9 cellular contexts compared by ENCODE assay signal in genomic region chr12:9647825-9648700, GRCh38. TPM values are rescaled to one million over a fixed set of nuclear protein-coding genes. Genes with fewer than 3 reads are reported as not detected.
DNase-seq lines count a peak whose midpoint lies in the region; ATAC-seq, FAIRE-seq and TF ChIP-seq lines count a peak whose summit lies in the region.
"Had no signal": no experiment of that assay in that cellular context is flagged by ENCODE, and none has a peak within 500 bp of the region (broad histone marks: within the 10 kb centered on the region; RNA-seq: fewer than 3 reads in every experiment).

No MANE protein-coding gene starts in this region.

- H3K4me3 ChIP-seq in AG10803 (ENCODE audit: low read length) (peak overlapping the region; percentile 79), coronary artery (peak overlapping the region; percentile 76), HepG2 (replicated peaks in 1 of 3; ENCODE audit: insufficient read depth in 1 of 3, low read depth in 2 of 3, low read length in 3 of 3) (peak overlapping the region; percentile 72 to 92 (median 86))

- intact Hi-C loops in HepG2 (cut with micrococcal nuclease; ENCODE audit: unreplicated experiment) = no loop called here

- 0% methylated on average over 8 of the region's 55 CpGs for WGBS in HepG2 (ENCODE audit: low lambda C conversion rate)

- H3K27me3 ChIP-seq in HepG2 (ENCODE audit: control insufficient read depth in 1 of 2, insufficient read depth in 2 of 2, low read length in 2 of 2) = no peaks in the 10 kb centered on the region; a peak in 1 of 5 replicates

- peaks cover 39% of the 10 kb centered on the region for H3K4me1 ChIP-seq in HepG2 (ENCODE audit: insufficient read depth, low read length)

- POLR2A ChIA-PET in HepG2 (lab: Yijun Ruan, JAX) = no interaction called here

- no peaks in the 10 kb centered on the region for H3K9me3 ChIP-seq in HepG2 (ENCODE audit: low read length)

- TF ChIP-seq CTCF in AG10803 (conservative IDR thresholded peaks at IDR 0.05; ENCODE audit: low read length) (no peak), coronary artery (IDR thresholded peaks at IDR 0.05) (no peak), HepG2 (CRISPR knock-in tag; IDR thresholded peaks at IDR 0.05) (peak; percentile 15; the same call in 1 of the 2 replicates)

- peak overlapping the region; percentile 30 for H2AFZ ChIP-seq in HepG2 (ENCODE audit: low read length)

- no peak for TF ChIP-seq RAD21 in HepG2 (CRISPR knock-in tag; IDR thresholded peaks at IDR 0.05)

- H3K27ac ChIP-seq in coronary artery (peak overlapping the region; percentile 82 to 84), HepG2 (ENCODE audit: extremely low read length, insufficient read depth, low read length) (peak overlapping the region; percentile 82)

- peak overlapping the region; percentile 83 for H3K9ac ChIP-seq in HepG2 (ENCODE audit: insufficient read depth, low read depth, low read length)

- H3K36me3 ChIP-seq in HepG2 (replicated peaks in 1 of 2; ENCODE audit: control insufficient read depth in 1 of 2, insufficient read depth in 2 of 2, low read length in 2 of 2) = no peaks in the 10 kb centered on the region; a peak in 1 of 5 replicates

- in situ Hi-C loops in HepG2 (cut with HindIII; ENCODE audit: extremely low pct_ligation_motif_present, low pct_unique_long_range_greater_than_20kb) = loop anchor here (5.0 kb wide), 1 partner anchor 59 kb away; no protein-coding TSS in a partner anchor

- H3K79me2 ChIP-seq in HepG2 (ENCODE audit: insufficient read depth, low read length) = peaks cover 37% of the 10 kb centered on the region

- ATAC-seq in GM18909 (IDR thresholded peaks at IDR 0.05; ENCODE audit: poor library complexity, unreplicated experiment) (peak; percentile 78), HG03139 (IDR thresholded peaks at IDR 0.05; ENCODE audit: unreplicated experiment) (peak; percentile 64), HepG2 (peak; percentile 92)

- FAIRE-seq in HepG2 (lab: Jason Lieb, UNC) = peak; percentile 59
- FAIRE-seq: TTC549 had no signal

- H3K4me2 ChIP-seq in HepG2 (ENCODE audit: low read depth, low read length) = peak overlapping the region; percentile 83

- CTCF ChIA-PET in HepG2 (lab: Yijun Ruan, JAX; ENCODE audit: low intra/inter-chr PET ratio, low total read pairs) = no interaction called here

- no peak for TF ChIP-seq EP300 in HepG2 (IDR thresholded peaks at IDR 0.05; ENCODE audit: low read depth in 2 of 2, low read length in 2 of 2)
- TF ChIP-seq EP300 in HepG2 (CRISPR knock-in tag; IDR thresholded peaks at IDR 0.05; ENCODE audit: borderline replicate concordance) = no peak

- no peaks in the 10 kb centered on the region; the same call in 1 of the 2 replicates for H4K20me1 ChIP-seq in HepG2 (ENCODE audit: insufficient read depth, low read length)

- TF ChIP-seq POLR2A in HepG2 (IDR thresholded peaks at IDR 0.05; ENCODE audit: insufficient read depth in 1 of 2, low read depth in 2 of 2, low read length in 2 of 2) = peak; percentile 27 to 65

- DNase-seq in AG10803 (ENCODE audit: low read depth) (peak; percentile 76), NCI-H446 treated with DMSO at 0.1 percent for 48 hours (lab: John Stamatoyannopoulos, UW) (peak; percentile 32), coronary artery (ENCODE audit: low spot score) (peak; percentile 88), HepG2 (ENCODE audit: low spot score) (peak; percentile 74)
- DNase-seq in activated CD4-positive, alpha-beta T cell treated with anti-CD3 and anti-CD28 coated beads for 48 hours = peak; percentile 94
- peak; percentile 90 for DNase-seq in stimulated activated CD4-positive, alpha-beta T cell treated with anti-CD3 and anti-CD28 coated beads, Interleukin-4, amount 100 ng/mL, for 1 hour

- TSS peak; percentile 70 for BruUV-seq in HepG2 (replicated peaks; lab: Mats Ljungman, UMichigan)

TF ChIP-seq in HepG2, 621 proteins besides CTCF, POLR2A, EP300 and RAD21 (continues in another document):
- no peak for TF ChIP-seq ZNF709 (CRISPR knock-in tag; IDR thresholded peaks at IDR 0.05)
- TF ChIP-seq REPIN1 (CRISPR knock-in tag; IDR thresholded peaks at IDR 0.05; ENCODE audit: borderline replicate concordance, low read depth) = peak; percentile 73; the same call in 1 of the 2 replicates
- TF ChIP-seq AGO2 (optimal IDR thresholded peaks at IDR 0.05; ENCODE audit: low read depth, low read length) = peak; percentile 53
- 0 out of 2 replicates have a peak, but pooled peaks have one; percentile 42 for TF ChIP-seq ZNF224 (CRISPR knock-in tag; IDR thresholded peaks at IDR 0.05)
- TF ChIP-seq PHF8 (CRISPR knock-in tag; IDR thresholded peaks at IDR 0.05) = peak; percentile 79
- peak; percentile 78 for TF ChIP-seq ZMYM4 (CRISPR knock-in tag; IDR thresholded peaks at IDR 0.05)
- TF ChIP-seq NR1H2 (CRISPR knock-in tag; IDR thresholded peaks at IDR 0.05; ENCODE audit: borderline replicate concordance, low read depth) = no peak

RNA-seq across cellular contexts. Expression of gene CLEC2D, which starts 21.4 kb away (rescaled TPM):
- total RNA-seq in HepG2 (2016; rRNA removed; fragmentation: Illumina TruSeq; extraction: Trizol) = 0.69 and 2.5 TPM in 2 replicates
- total RNA-seq in HepG2 (2016; cell fraction: cytosol; rRNA removed; fragmentation: Illumina TruSeq; extraction: Trizol; ENCODE audit: low read depth) = 4.0 TPM in 2 replicates
- 0.18 and 2.5 TPM in 2 replicates for total RNA-seq in HepG2 (2016; cell fraction: insoluble cytoplasmic fraction; rRNA removed; fragmentation: Illumina TruSeq; extraction: Trizol)
- total RNA-seq in HepG2 (2016; cell fraction: membrane; rRNA removed; fragmentation: Illumina TruSeq; extraction: Trizol) = 0.87 and 2.4 TPM in 2 replicates
- 7.5 and 7.7 TPM in 2 replicates for total RNA-seq in HepG2 (2016; cell fraction: nucleus; rRNA removed; fragmentation: Illumina TruSeq; extraction: Trizol)
- 7.7 and 8.6 TPM in 2 replicates for polyA plus RNA-seq in HepG2 (2011; rRNA removed)
- 0.85 and 3.0 TPM in 2 replicates for polyA plus RNA-seq in HepG2 (2011; cell fraction: cytosol; rRNA removed)
- polyA plus RNA-seq in HepG2 (2011; cell fraction: nucleus; rRNA removed) = 30.5 and 31.4 TPM in 2 replicates
- polyA plus RNA-seq in HepG2 (2012) = 5.3 and 5.9 TPM in 2 replicates
- polyA plus RNA-seq in HepG2 (2016; cell fraction: cytosol; fragmentation: Illumina TruSeq; extraction: Trizol; ENCODE audit: low read depth) = 0.26 and 0.28 TPM in 2 replicates
- polyA plus RNA-seq in HepG2 (2016; cell fraction: insoluble cytoplasmic fraction; fragmentation: Illumina TruSeq; extraction: Trizol; ENCODE audit: low read depth) = 0.49 and 1.2 TPM in 2 replicates
- 0.22 and 0.38 TPM in 2 replicates for polyA plus RNA-seq in HepG2 (2016; cell fraction: membrane; fragmentation: Illumina TruSeq; extraction: Trizol; ENCODE audit: low read depth)
- 19.9 and 22.7 TPM in 2 replicates for polyA plus RNA-seq in HepG2 (2016; cell fraction: nucleus; fragmentation: Illumina TruSeq; extraction: Trizol; ENCODE audit: insufficient read depth, low read depth)
- 0.42 and 2.6 TPM in 2 replicates for polyA minus RNA-seq in HepG2 (2011; rRNA and poly(A)+ RNA removed; ENCODE audit: low replicate concordance)
- 0.26 and 2.0 TPM in 2 replicates for polyA minus RNA-seq in HepG2 (2011; cell fraction: cytosol; rRNA and poly(A)+ RNA removed)
- 26.3 and 30.8 TPM in 2 replicates for polyA minus RNA-seq in HepG2 (2011; cell fraction: nucleus; rRNA and poly(A)+ RNA removed)

RNA-seq across cellular contexts. Expression of gene KLRB1, which starts 40.3 kb away (rescaled TPM):
- not detected in 2 replicates for total RNA-seq in HepG2 (2016; rRNA removed; fragmentation: Illumina TruSeq; extraction: Trizol)
- not detected in 2 replicates for total RNA-seq in HepG2 (2016; cell fraction: cytosol; rRNA removed; fragmentation: Illumina TruSeq; extraction: Trizol; ENCODE audit: low read depth)
- not detected in 2 replicates for total RNA-seq in HepG2 (2016; cell fraction: insoluble cytoplasmic fraction; rRNA removed; fragmentation: Illumina TruSeq; extraction: Trizol)
- not detected in 2 replicates for total RNA-seq in HepG2 (2016; cell fraction: membrane; rRNA removed; fragmentation: Illumina TruSeq; extraction: Trizol)
- not detected in 2 replicates for total RNA-seq in HepG2 (2016; cell fraction: nucleus; rRNA removed; fragmentation: Illumina TruSeq; extraction: Trizol)
- polyA plus RNA-seq in HepG2 (2011; rRNA removed) = not detected in 2 replicates
- not detected in 2 replicates for polyA plus RNA-seq in HepG2 (2011; cell fraction: cytosol; rRNA removed)
- not detected in 2 replicates for polyA plus RNA-seq in HepG2 (2011; cell fraction: nucleus; rRNA removed)
- polyA plus RNA-seq in HepG2 (2012) = not detected in 2 replicates
- polyA plus RNA-seq in HepG2 (2016; cell fraction: cytosol; fragmentation: Illumina TruSeq; extraction: Trizol; ENCODE audit: low read depth) = not detected in 2 replicates
- not detected in 2 replicates for polyA plus RNA-seq in HepG2 (2016; cell fraction: insoluble cytoplasmic fraction; fragmentation: Illumina TruSeq; extraction: Trizol; ENCODE audit: low read depth)
- not detected in 2 replicates for polyA plus RNA-seq in HepG2 (2016; cell fraction: membrane; fragmentation: Illumina TruSeq; extraction: Trizol; ENCODE audit: low read depth)
- not detected in 2 replicates for polyA plus RNA-seq in HepG2 (2016; cell fraction: nucleus; fragmentation: Illumina TruSeq; extraction: Trizol; ENCODE audit: insufficient read depth, low read depth)
- not detected in 2 replicates for polyA minus RNA-seq in HepG2 (2011; rRNA and poly(A)+ RNA removed; ENCODE audit: low replicate concordance)
- polyA minus RNA-seq in HepG2 (2011; cell fraction: cytosol; rRNA and poly(A)+ RNA removed) = not detected in 2 replicates
- polyA minus RNA-seq in HepG2 (2011; cell fraction: nucleus; rRNA and poly(A)+ RNA removed) = not detected in 2 replicates

Comparison
In these comparisons a context has a peak if more than half of its experiments do, and no peak if none do; other contexts are left out.
1. Peak in every context shown above with its lines: DNase-seq, ATAC-seq, H3K4me3 ChIP-seq and H3K27ac ChIP-seq.
2. DNase-seq: peak in every context shown above with its lines; median percentile 94 in activated CD4-positive, alpha-beta T cell treated with anti-CD3 and anti-CD28 coated beads for 48 hours; 90 in stimulated activated CD4-positive, alpha-beta T cell treated with anti-CD3 and anti-CD28 coated beads, Interleukin-4, amount 100 ng/mL, for 1 hour; 88 in coronary artery; 76 in AG10803; 74 in HepG2; 32 in NCI-H446 treated with DMSO at 0.1 percent for 48 hours.